Comparison of ENCODE assay signal across 8 cellular contexts in the genomic region with DNA sequence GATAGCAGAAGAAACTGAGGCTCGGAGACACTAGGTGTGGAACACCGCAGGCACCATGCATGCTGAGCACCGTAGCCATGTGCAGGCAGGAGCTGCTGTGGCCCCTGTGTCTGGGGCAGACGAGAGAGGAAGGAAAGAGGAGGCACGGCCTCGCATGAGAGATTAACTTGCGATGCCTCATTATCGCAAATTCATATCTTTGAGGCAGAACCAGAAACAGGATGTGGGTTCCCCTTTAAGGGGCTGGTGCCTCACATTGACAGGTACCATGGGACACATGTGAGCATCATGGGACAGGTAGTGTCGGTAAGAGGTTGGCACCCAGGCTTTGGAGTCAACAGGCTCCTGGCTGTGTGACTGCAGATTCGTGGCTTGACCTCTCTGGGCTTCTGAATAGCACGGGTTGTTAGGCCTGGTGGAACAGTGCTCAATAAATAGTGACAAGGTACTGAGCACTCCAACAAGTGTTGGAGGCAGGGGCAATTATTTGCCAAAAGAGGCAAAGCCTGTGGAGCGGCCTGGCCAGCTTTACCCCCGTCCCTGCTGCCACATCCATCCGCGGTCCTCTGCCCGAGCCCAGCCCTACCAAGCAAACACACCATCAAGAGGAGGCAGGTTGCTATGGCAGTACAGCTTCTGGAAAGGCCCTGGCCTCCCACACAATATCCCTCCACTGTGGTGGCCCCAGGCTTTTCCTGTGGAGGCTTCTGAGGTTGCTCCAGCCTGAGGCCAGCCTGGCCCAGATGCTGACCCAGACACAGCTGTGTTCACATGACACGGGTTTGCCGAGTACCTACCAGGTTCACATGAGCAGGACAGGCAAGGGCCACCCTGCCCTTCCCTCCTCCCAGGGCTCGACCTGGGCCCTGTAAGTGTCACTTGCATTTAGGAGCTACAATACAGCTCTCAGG. TPM values are rescaled to one million over a fixed set of nuclear protein-coding genes. Genes with fewer than 3 reads are reported as not detected.
DNase-seq lines count a peak whose midpoint lies in the region; ATAC-seq, FAIRE-seq and TF ChIP-seq lines count a peak whose summit lies in the region.

No MANE protein-coding gene starts in this region.

- peaks cover 91% of the 10 kb centered on the region for H3K4me1 ChIP-seq in CD4-positive, CD25-positive, alpha-beta regulatory T cell (ENCODE audit: control insufficient read depth, insufficient read depth, low read length, poor library complexity, severe bottlenecking)
- no peaks in the 10 kb centered on the region for H3K4me1 ChIP-seq in H1 (replicated peaks in 1 of 4; ENCODE audit: control insufficient read depth in 3 of 4, insufficient read depth in 4 of 4, low read length in 3 of 4)

- H3K79me1 ChIP-seq in H1 (ENCODE audit: low read depth, low read length), result no peaks in the 10 kb centered on the region

- peaks cover 5% of the 10 kb centered on the region for H3K36me3 Mint-ChIP-seq in CD4-positive, CD25-positive, alpha-beta regulatory T cell

- H3K18ac ChIP-seq in H1 (ENCODE audit: extremely low read depth, low read length), result 0 out of 2 replicates have a peak overlapping the region, but pooled peaks have one; percentile 24

- no peaks in the 10 kb centered on the region for H3K23me2 ChIP-seq in H1 (ENCODE audit: low read depth, low read length)

- H2BK5ac ChIP-seq in H1 (ENCODE audit: low read depth, low read length), result peak overlapping the region; percentile 60; the same call in 1 of the 2 replicates

- peak overlapping the region; percentile 90; the same call in 1 of the 2 replicates for H2BK12ac ChIP-seq in H1 (ENCODE audit: low read depth, low read length)

- no peaks in the 10 kb centered on the region for H4K20me1 ChIP-seq in H1 (replicated peaks in 1 of 2; ENCODE audit: control insufficient read depth in 1 of 2, insufficient read depth in 2 of 2, low read length in 2 of 2)

- TF ChIP-seq POLR2A in H1 (IDR thresholded peaks at IDR 0.05; ENCODE audit: control extremely low read depth in 1 of 2, low read depth in 2 of 2, low read length in 2 of 2), result no peak

- no peak overlapping the region for H2BK15ac ChIP-seq in H1 (ENCODE audit: low read length)

- H3K4me3 Mint-ChIP-seq in CD4-positive, CD25-positive, alpha-beta regulatory T cell, result peak overlapping the region; percentile 81 to 92 (median 88)

- peak overlapping the region; percentile 99 for H3K27ac Mint-ChIP-seq in CD4-positive, CD25-positive, alpha-beta regulatory T cell

- no peaks in the 10 kb centered on the region for H3K9me3 ChIP-seq in CD4-positive, CD25-positive, alpha-beta regulatory T cell (ENCODE audit: control insufficient read depth in 2 of 2, low read length in 2 of 2)
- no peaks in the 10 kb centered on the region for H3K9me3 ChIP-seq in H1 (ENCODE audit: insufficient read depth in 2 of 2, low read depth in 1 of 2, low read length in 1 of 2)

- no peak overlapping the region for H3K23ac ChIP-seq in H1 (ENCODE audit: insufficient read length)

- H2AFZ ChIP-seq in H1 (ENCODE audit: low read length), result no peak overlapping the region

- CTCF ChIA-PET in H1 (lab: Charles Lee; ENCODE audit: partially characterized antibody), result interaction anchor here (0.7 to 38.5 kb wide), 12 partner anchors 9 to 161 kb away, joined by 3 to 825 read pairs (median 3); a partner anchor contains a TSS

- H3K14ac ChIP-seq in H1 (ENCODE audit: insufficient read length), result no peak overlapping the region

- H3K79me2 ChIP-seq in H1 (ENCODE audit: control insufficient read depth in 1 of 2, insufficient read depth in 2 of 2, low read length in 2 of 2), result no peaks in the 10 kb centered on the region

- H3K27ac ChIP-seq in CD4-positive, CD25-positive, alpha-beta regulatory T cell (ENCODE audit: insufficient read depth, low read length, poor library complexity, severe bottlenecking), result peak overlapping the region; percentile 98
- H3K27ac ChIP-seq in H1 (ENCODE audit: low read depth, low read length), result no peak overlapping the region

- no peak overlapping the region for H2BK120ac ChIP-seq in H1 (replicated peaks; ENCODE audit: low read depth, low read length)

- H3K4me2 ChIP-seq in H1 (ENCODE audit: insufficient read depth in 1 of 2, low read depth in 2 of 2, low read length in 2 of 2), result no peak overlapping the region

- H3K9me3 Mint-ChIP-seq in CD4-positive, CD25-positive, alpha-beta regulatory T cell, result peaks cover 0 to 3% (median 0%) of the 10 kb centered on the region in 7 donors

- no peak for TF ChIP-seq EP300 in H1 (IDR thresholded peaks at IDR 0.05; ENCODE audit: borderline replicate concordance in 1 of 2, low read depth in 2 of 2, low read length in 2 of 2)

- H3K27me3 Mint-ChIP-seq in CD4-positive, CD25-positive, alpha-beta regulatory T cell, result peaks cover 19% of the 10 kb centered on the region

- no peak for TF ChIP-seq CTCF in H1 (IDR thresholded peaks at IDR 0.05; ENCODE audit: control extremely low read depth in 1 of 3, insufficient read depth in 1 of 3, low read depth in 1 of 3, low read length in 3 of 3)

- H2AK5ac ChIP-seq in H1 (ENCODE audit: low read depth, low read length), result 0 out of 2 replicates have a peak overlapping the region, but pooled peaks have one; percentile 16

- peak; percentile 78 to 80 for ATAC-seq in CD4-positive, CD25-positive, alpha-beta regulatory T cell (ENCODE audit: low read depth in 2 of 2)
- peak; percentile 39 for ATAC-seq in HG02610 (IDR thresholded peaks at IDR 0.05; ENCODE audit: unreplicated experiment)
- ATAC-seq in GM21526 (IDR thresholded peaks at IDR 0.05; ENCODE audit: low FRiP score, unreplicated experiment), result no peak

- H4K8ac ChIP-seq in H1 (ENCODE audit: extremely low read depth, insufficient read depth, low read length), result no peak overlapping the region

- H3K4me1 Mint-ChIP-seq in CD4-positive, CD25-positive, alpha-beta regulatory T cell, result peaks cover 29 to 93% (median 64%) of the 10 kb centered on the region in 4 donors

- H4K91ac ChIP-seq in H1 (replicated peaks; ENCODE audit: insufficient read length, low read length), result no peak overlapping the region

- H4K5ac ChIP-seq in H1 (ENCODE audit: insufficient read length, low read depth, low read length), result no peak overlapping the region

- no peak for TF ChIP-seq RAD21 in H1 (IDR thresholded peaks at IDR 0.05 in 1 of 2, conservative IDR thresholded peaks at IDR 0.05 in 1 of 2; ENCODE audit: low read depth in 2 of 2, low read length in 2 of 2)

- no peak overlapping the region; the same call in 1 of the 2 replicates for H2BK20ac ChIP-seq in H1 (ENCODE audit: low read length)

- H3K9ac ChIP-seq in H1 (replicated peaks in 1 of 4; ENCODE audit: extremely low read depth in 1 of 4, low read depth in 3 of 4, low read length in 3 of 4), result no peak overlapping the region

- WGBS in H1 (ENCODE audit: extremely low coverage in 1 of 2, insufficient coverage in 1 of 2, insufficient read length in 1 of 2, insufficient replicate concordance in 2 of 2, low coverage in 1 of 2, low lambda C conversion rate in 2 of 2, missing lambda C conversion rate in 1 of 2), 2 experiments, result 89% methylated on average over 19 of the region's 19 CpGs; no CpG with 5 or more reads in 1 of the 2 experiments

- POLR2A ChIA-PET in H1 (lab: Charles Lee; ENCODE audit: partially characterized antibody), result interaction anchor here (0.5 to 1.6 kb wide), 5 partner anchors 11 to 214 kb away, joined by 3 read pairs; no protein-coding TSS in a partner anchor

- H3K27me3 ChIP-seq in CD4-positive, CD25-positive, alpha-beta regulatory T cell (ENCODE audit: control insufficient read depth, insufficient read depth, low read length), result no peaks in the 10 kb centered on the region
- no peaks in the 10 kb centered on the region for H3K27me3 ChIP-seq in H1 (replicated peaks in 1 of 4; ENCODE audit: control insufficient read depth in 3 of 4, extremely low read depth in 1 of 4, insufficient read depth in 3 of 4, low read length in 3 of 4)

- no peaks in the 10 kb centered on the region for H3K36me3 ChIP-seq in CD4-positive, CD25-positive, alpha-beta regulatory T cell (ENCODE audit: control insufficient read depth, insufficient read depth, low read length)
- no peaks in the 10 kb centered on the region for H3K36me3 ChIP-seq in H1 (ENCODE audit: control insufficient read depth in 2 of 4, insufficient read depth in 4 of 4, low read length in 3 of 4)

- no peak for FAIRE-seq in H1 (lab: Jason Lieb, UNC)

- DNase-seq in CD4-positive, CD25-positive, alpha-beta regulatory T cell, result peak; percentile 84 to 98 (median 94)
- peak; percentile 70 for DNase-seq in activated CD4-positive, CD25-positive, alpha-beta regulatory T cell treated with anti-CD3 and anti-CD28 coated beads, Interleukin-2, amount 50 U/mL, for 72 hours
- DNase-seq in H1 (ENCODE audit: low read depth in 1 of 2, low spot score in 2 of 2) (no peak), NCI-H2171 (lab: John Stamatoyannopoulos, UW) (no peak), SK-N-DZ (ENCODE audit: low spot score) (no peak)
- peak; percentile 41 to 73 (median 63) for DNase-seq in stimulated activated CD4-positive, alpha-beta T cell treated with anti-CD3 and anti-CD28 coated beads, TNF-alpha, amount 100 ng/mL, for 1 hour (ENCODE audit: low read depth in 3 of 3, low spot score in 1 of 3)

- no peak overlapping the region for H3K56ac ChIP-seq in H1 (replicated peaks; ENCODE audit: insufficient read length, low read depth, low read length)

- H3K4me3 ChIP-seq in CD4-positive, CD25-positive, alpha-beta regulatory T cell (ENCODE audit: low read depth, low read length), result peak overlapping the region; percentile 77
- no peak overlapping the region for H3K4me3 ChIP-seq in H1 (ENCODE audit: extremely low read depth in 1 of 4, insufficient read depth in 2 of 4, low read depth in 3 of 4, low read length in 4 of 4)

- H3K4ac ChIP-seq in H1 (replicated peaks; ENCODE audit: insufficient read length, low read depth, low read length), result no peak overlapping the region

RNA-seq across cellular contexts. Expression of a gene that starts 40.6 kb away (rescaled TPM):
- 16.8 TPM for total RNA-seq in CD4-positive, CD25-positive, alpha-beta regulatory T cell
- 10 to 100 TPM in 3 of 4 donors, 1 to 10 TPM in 1; 7.8 to 14.7 (median 12.3) TPM for polyA plus RNA-seq in CD4-positive, CD25-positive, alpha-beta regulatory T cell
- total RNA-seq in H1 (2021; fragmentation: NEBNext Ultra II Directional; extraction: Animal tissue kit (Norgen Biotek cat#: 25700)), result 8.7 and 11.6 TPM in 2 replicates
- 9.0 and 11.2 TPM in 2 replicates for polyA plus RNA-seq in H1 (2011; rRNA removed)
- polyA plus RNA-seq in H1 (2011; cell fraction: cytosol; rRNA removed), result 12.5 TPM
- polyA plus RNA-seq in H1 (2011; cell fraction: nucleus; rRNA removed), result 10.5 TPM
- 7.3 to 9.9 TPM (median 9.4 TPM) in 4 replicates for polyA plus RNA-seq in H1 (2012, experiment 1 of 2)
- 7.0 TPM for polyA plus RNA-seq in H1 (2012, experiment 2 of 2)
- 5.9 TPM for polyA plus RNA-seq in H1 (2013, experiment 1 of 2)
- 5.8 TPM for polyA plus RNA-seq in H1 (2013, experiment 2 of 2)
- 8.0 and 10.2 TPM in 2 replicates for polyA minus RNA-seq in H1 (2011; rRNA and poly(A)+ RNA removed)
- polyA minus RNA-seq in H1 (2011; cell fraction: cytosol; rRNA and poly(A)+ RNA removed), result 6.5 TPM
- polyA minus RNA-seq in H1 (2011; cell fraction: nucleus; rRNA and poly(A)+ RNA removed), result 5.1 TPM
- 16.1 and 16.4 TPM in 2 replicates for polyA plus RNA-seq in SK-N-DZ (2014; cell fraction: cytosol; rRNA removed)
- polyA plus RNA-seq in SK-N-DZ (2014; cell fraction: nucleus; rRNA removed), result 4.8 and 7.4 TPM in 2 replicates

RNA-seq across cellular contexts. Expression of a gene that starts 41.5 kb away (rescaled TPM):
- total RNA-seq in CD4-positive, CD25-positive, alpha-beta regulatory T cell, result 13.8 TPM
- polyA plus RNA-seq in CD4-positive, CD25-positive, alpha-beta regulatory T cell, result 10 to 100 TPM; 11.3 to 12.0 (median 11.7) TPM
- total RNA-seq in H1 (2021; fragmentation: NEBNext Ultra II Directional; extraction: Animal tissue kit (Norgen Biotek cat#: 25700)), result 16.8 and 18.5 TPM in 2 replicates
- 6.5 and 10.0 TPM in 2 replicates for polyA plus RNA-seq in H1 (2011; rRNA removed)
- polyA plus RNA-seq in H1 (2011; cell fraction: cytosol; rRNA removed), result 13.4 TPM
- 20.4 TPM for polyA plus RNA-seq in H1 (2011; cell fraction: nucleus; rRNA removed)
- 13.0 to 16.1 TPM (median 14.5 TPM) in 4 replicates for polyA plus RNA-seq in H1 (2012, experiment 1 of 2)
- polyA plus RNA-seq in H1 (2012, experiment 2 of 2), result 11.4 TPM
- 6.5 TPM for polyA plus RNA-seq in H1 (2013, experiment 1 of 2)
- 6.8 TPM for polyA plus RNA-seq in H1 (2013, experiment 2 of 2)
- 11.8 and 11.9 TPM in 2 replicates for polyA minus RNA-seq in H1 (2011; rRNA and poly(A)+ RNA removed)
- polyA minus RNA-seq in H1 (2011; cell fraction: cytosol; rRNA and poly(A)+ RNA removed), result 15.9 TPM
- polyA minus RNA-seq in H1 (2011; cell fraction: nucleus; rRNA and poly(A)+ RNA removed), result 11.6 TPM
- 29.1 and 31.5 TPM in 2 replicates for polyA plus RNA-seq in SK-N-DZ (2014; cell fraction: cytosol; rRNA removed)
- polyA plus RNA-seq in SK-N-DZ (2014; cell fraction: nucleus; rRNA removed), result 26.6 and 27.7 TPM in 2 replicates

RNA-seq across cellular contexts. Expression of a gene that starts 45.7 kb away (rescaled TPM):
- total RNA-seq in CD4-positive, CD25-positive, alpha-beta regulatory T cell, result 402 TPM
- 100 to 1,000 TPM; 140 to 190 (median 177) TPM for polyA plus RNA-seq in CD4-positive, CD25-positive, alpha-beta regulatory T cell
- 50.8 and 51.3 TPM in 2 replicates for total RNA-seq in H1 (2021; fragmentation: NEBNext Ultra II Directional; extraction: Animal tissue kit (Norgen Biotek cat#: 25700))
- polyA plus RNA-seq in H1 (2011; rRNA removed), result 29.8 and 61.0 TPM in 2 replicates
- polyA plus RNA-seq in H1 (2011; cell fraction: cytosol; rRNA removed), result 21.7 TPM
- polyA plus RNA-seq in H1 (2011; cell fraction: nucleus; rRNA removed), result 44.6 TPM
- 25.4 to 46.5 TPM (median 38.1 TPM) in 4 replicates for polyA plus RNA-seq in H1 (2012, experiment 1 of 2)
- polyA plus RNA-seq in H1 (2012, experiment 2 of 2), result 23.9 TPM
- 23.7 TPM for polyA plus RNA-seq in H1 (2013, experiment 1 of 2)
- 21.4 TPM for polyA plus RNA-seq in H1 (2013, experiment 2 of 2)
- 17.4 and 17.6 TPM in 2 replicates for polyA minus RNA-seq in H1 (2011; rRNA and poly(A)+ RNA removed)
- polyA minus RNA-seq in H1 (2011; cell fraction: cytosol; rRNA and poly(A)+ RNA removed), result 13.5 TPM
- 20.7 TPM for polyA minus RNA-seq in H1 (2011; cell fraction: nucleus; rRNA and poly(A)+ RNA removed)
- 2.7 and 3.0 TPM in 2 replicates for polyA plus RNA-seq in SK-N-DZ (2014; cell fraction: cytosol; rRNA removed)
- polyA plus RNA-seq in SK-N-DZ (2014; cell fraction: nucleus; rRNA removed), result 6.9 and 11.3 TPM in 2 replicates

Comparison
In these comparisons a context has a peak if more than half of its experiments do, and no peak if none do; other contexts are left out.
1. DNase-seq: peak in CD4-positive, CD25-positive, alpha-beta regulatory T cell (3 of 3), activated CD4-positive, CD25-positive, alpha-beta regulatory T cell treated with anti-CD3 and anti-CD28 coated beads, Interleukin-2, amount 50 U/mL, for 72 hours (single experiment) and stimulated activated CD4-positive, alpha-beta T cell treated with anti-CD3 and anti-CD28 coated beads, TNF-alpha, amount 100 ng/mL, for 1 hour (3 of 3); none in H1 (0 of 2), NCI-H2171 (single experiment) and SK-N-DZ (single experiment).